1 cellular context compared by ENCODE assay signal in genomic region chr9:129607026-129607397, GRCh38.
TF ChIP-seq lines count a peak whose summit lies in the region.

No MANE protein-coding gene starts in this region.

TF ChIP-seq in H1, 55 proteins besides CTCF, POLR2A, EP300 and RAD21 (continued from another document):
- TF ChIP-seq TAF7 (optimal IDR thresholded peaks at IDR 0.05; ENCODE audit: borderline replicate concordance, low read depth, low read length) (no peak), SUZ12 (IDR thresholded peaks at IDR 0.05; ENCODE audit: low read length) (no peak), BACH1 (IDR thresholded peaks at IDR 0.05; ENCODE audit: low read length) (no peak), GTF2F1 (IDR thresholded peaks at IDR 0.05; ENCODE audit: borderline replicate concordance, low read depth, low read length) (no peak), ZNF274 (IDR thresholded peaks at IDR 0.05; ENCODE audit: borderline replicate concordance, extremely low read depth, low read length) (no peak), MAX (IDR thresholded peaks at IDR 0.05) (no peak), MAFK (IDR thresholded peaks at IDR 0.05; ENCODE audit: low read depth, low read length) (no peak), TEAD4 (IDR thresholded peaks at IDR 0.05; ENCODE audit: low read depth, low read length) (no peak), YY1 (IDR thresholded peaks at IDR 0.05; ENCODE audit: low read depth, low read length) (no peak)
